ENCODE assay signal across 13 cellular contexts in genomic region chr3:110027446-110027845, GRCh38.
DNase-seq lines count a peak whose midpoint lies in the region; ATAC-seq and TF ChIP-seq lines count a peak whose summit lies in the region.
"Had no signal": no experiment of that assay in that cellular context is flagged by ENCODE, and none has a peak within 500 bp of the region (broad histone marks: within the 10 kb centered on the region; RNA-seq: fewer than 3 reads in every experiment).

No MANE protein-coding gene starts in this region.

- no peaks in the 10 kb centered on the region for H3K9me1 ChIP-seq in IMR-90 (ENCODE audit: insufficient read depth, low read length)

- no peak overlapping the region for H3K27ac ChIP-seq in IMR-90 (ENCODE audit: insufficient read depth, low read length)
- H3K27ac ChIP-seq: SJSA1 had no signal

- dilution Hi-C loops in IMR-90 (cut with HindIII; ENCODE audit: low sequenced_read_pairs, unreplicated experiment) = no loop called here

- 0 out of 2 replicates have a peak, but pooled peaks have one; percentile 2 for TF ChIP-seq RAD21 in IMR-90 (IDR thresholded peaks at IDR 0.05; ENCODE audit: low read length)

- POLR2A ChIA-PET in IMR-90 (lab: Charles Lee; ENCODE audit: unreplicated experiment) = no interaction called here

- BruUV-seq in IMR-90 (replicated peaks; lab: Mats Ljungman, UMichigan) = no TSS peak

- H3K18ac ChIP-seq in IMR-90 (ENCODE audit: low read depth, low read length) = no peak overlapping the region; the same call in 1 of the 2 replicates

- no peak overlapping the region for H3K4ac ChIP-seq in IMR-90 (ENCODE audit: low read depth, low read length)

- peak overlapping the region; percentile 5 for H2BK5ac ChIP-seq in IMR-90 (ENCODE audit: low read depth, low read length, poor library complexity, severe bottlenecking)

- in situ Hi-C loops in IMR-90 (cut with MboI; ENCODE audit: low sequenced_read_pairs) = no loop called here

- no peak overlapping the region for H3K4me3 ChIP-seq in IMR-90 (ENCODE audit: insufficient read depth, low read depth, low read length)
- no peak overlapping the region for H3K4me3 ChIP-seq in choroid plexus epithelial cell (ENCODE audit: low read depth, low read length)
- H3K4me3 ChIP-seq: SJSA1 had no signal

- no peak overlapping the region for H4K5ac ChIP-seq in IMR-90 (ENCODE audit: low read depth, low read length)

- H4K8ac ChIP-seq in IMR-90 (ENCODE audit: low read depth in 2 of 2, low read length in 2 of 2) = no peak overlapping the region

- H2BK15ac ChIP-seq in IMR-90 (ENCODE audit: low read depth, low read length) = no peak overlapping the region

- H3K9me3 ChIP-seq in IMR-90 (ENCODE audit: control insufficient read depth, insufficient read depth, low read length) = no peaks in the 10 kb centered on the region; the same call in 1 of the 2 replicates

- intact Hi-C loops in IMR-90 (cut with micrococcal nuclease) = no loop called here

- no peak overlapping the region for H4K91ac ChIP-seq in IMR-90 (ENCODE audit: insufficient read depth, low read depth, low read length)

- H3K9ac ChIP-seq in IMR-90 (ENCODE audit: low read depth, low read length) = no peak overlapping the region

- no peak overlapping the region for H2AK9ac ChIP-seq in IMR-90 (replicated peaks; ENCODE audit: low read depth, low read length, poor library complexity)

- WGBS in IMR-90 (ENCODE audit: extremely low coverage in 2 of 2, insufficient read length in 1 of 2), 2 experiments = no CpG with 5 or more reads among the region's 2 CpGs

- TF ChIP-seq CTCF in IMR-90 (conservative IDR thresholded peaks at IDR 0.05; ENCODE audit: low read depth, low read length) (no peak), choroid plexus epithelial cell (conservative IDR thresholded peaks at IDR 0.05; ENCODE audit: low read depth, low read length) (no peak)

- CTCF ChIA-PET in IMR-90 (lab: Yijun Ruan, JAX) = no interaction called here

- ATAC-seq in IMR-90 (ENCODE audit: low read depth) = peak; percentile 92

- H2AK5ac ChIP-seq in IMR-90 (ENCODE audit: low read depth, low read length) = no peak overlapping the region

- H3K4me2 ChIP-seq in IMR-90 (ENCODE audit: low read depth, low read length) = no peak overlapping the region

- no peak overlapping the region for H2AFZ ChIP-seq in IMR-90 (replicated peaks; ENCODE audit: low read length, poor library complexity)

- DNase-seq in EL (peak; percentile 75), IMR-90 (peak; percentile 78), choroid plexus epithelial cell (ENCODE audit: low read depth) (peak; percentile 31), putamen (ENCODE audit: low spot score) (peak; percentile 9), mucosa of gallbladder (ENCODE audit: low spot score) (no peak), DMS153 treated with DMSO at 0.1 percent for 48 hours (lab: John Stamatoyannopoulos, UW; ENCODE audit: unreplicated experiment) (no peak)
- no peak for DNase-seq in activated effector memory CD4-positive, alpha-beta T cell treated with anti-CD3 and anti-CD28 coated beads, Interleukin-2, amount 50 U/mL, for 16 hours
- DNase-seq: activated CD4-positive, alpha-beta T cell treated with anti-CD3 and anti-CD28 coated beads for 1 hour; activated gamma-delta T cell; dermis blood vessel endothelial cell; NCI-H226; retina had no signal

- H3K14ac ChIP-seq in IMR-90 (replicated peaks; ENCODE audit: low read depth, low read length) = no peak overlapping the region

- no peak overlapping the region for H3K23ac ChIP-seq in IMR-90 (ENCODE audit: low read depth, low read length)

- H3K56ac ChIP-seq in IMR-90 (ENCODE audit: extremely low read depth, insufficient read depth, low read length) = no peak overlapping the region

- H2BK20ac ChIP-seq in IMR-90 (ENCODE audit: low read depth, low read length) = no peak overlapping the region

- no peak overlapping the region for H2BK120ac ChIP-seq in IMR-90 (ENCODE audit: low read depth, low read length)

- no peaks in the 10 kb centered on the region for H3K79me1 ChIP-seq in IMR-90 (ENCODE audit: low read depth in 1 of 2, low read length in 2 of 2)

- peaks cover 2% of the 10 kb centered on the region; the same call in 1 of the 2 replicates for H3K4me1 ChIP-seq in IMR-90 (ENCODE audit: control insufficient read depth, insufficient read depth, low read length)
- H3K4me1 ChIP-seq: SJSA1 had no signal

- H3K36me3 ChIP-seq in IMR-90 (ENCODE audit: control insufficient read depth, insufficient read depth, low read length) = no peaks in the 10 kb centered on the region
- H3K36me3 ChIP-seq: SJSA1 had no signal

- no peak for TF ChIP-seq POLR2A in IMR-90 (IDR thresholded peaks at IDR 0.05; ENCODE audit: low read depth, low read length)

- no peaks in the 10 kb centered on the region for H4K20me1 ChIP-seq in IMR-90 (ENCODE audit: insufficient read depth, low read length)

- H3K27me3 ChIP-seq in IMR-90 (ENCODE audit: control insufficient read depth, insufficient read depth, low read length) = no peaks in the 10 kb centered on the region
- H3K27me3 ChIP-seq: SJSA1 had no signal

TF ChIP-seq in IMR-90, 13 proteins besides CTCF, POLR2A, EP300 and RAD21:
- TF ChIP-seq FOS (IDR thresholded peaks at IDR 0.05; ENCODE audit: low read depth, low read length) (peak; percentile 76), SMC3 (IDR thresholded peaks at IDR 0.05; ENCODE audit: low read depth, low read length) (no peak), USF2 (IDR thresholded peaks at IDR 0.05; ENCODE audit: low read depth, low read length) (no peak), MAFK (IDR thresholded peaks at IDR 0.05; ENCODE audit: low read depth, low read length) (no peak), CEBPB (IDR thresholded peaks at IDR 0.05; ENCODE audit: low read depth, low read length) (peak; percentile 87), CHD1 (IDR thresholded peaks at IDR 0.05; ENCODE audit: low read depth, low read length) (no peak), ELK1 (IDR thresholded peaks at IDR 0.05; ENCODE audit: borderline replicate concordance, low read depth, low read length) (no peak)

Comparison
In these comparisons a context has a peak if more than half of its experiments do, and no peak if none do; other contexts are left out.
1. DNase-seq: peak in EL (single experiment), IMR-90 (single experiment), choroid plexus epithelial cell (single experiment) and putamen (single experiment); none in mucosa of gallbladder (single experiment), activated effector memory CD4-positive, alpha-beta T cell treated with anti-CD3 and anti-CD28 coated beads, Interleukin-2, amount 50 U/mL, for 16 hours (single experiment) and DMS153 treated with DMSO at 0.1 percent for 48 hours (single experiment).